ENCODE assay signal across 8 cellular contexts in the genomic region with DNA sequence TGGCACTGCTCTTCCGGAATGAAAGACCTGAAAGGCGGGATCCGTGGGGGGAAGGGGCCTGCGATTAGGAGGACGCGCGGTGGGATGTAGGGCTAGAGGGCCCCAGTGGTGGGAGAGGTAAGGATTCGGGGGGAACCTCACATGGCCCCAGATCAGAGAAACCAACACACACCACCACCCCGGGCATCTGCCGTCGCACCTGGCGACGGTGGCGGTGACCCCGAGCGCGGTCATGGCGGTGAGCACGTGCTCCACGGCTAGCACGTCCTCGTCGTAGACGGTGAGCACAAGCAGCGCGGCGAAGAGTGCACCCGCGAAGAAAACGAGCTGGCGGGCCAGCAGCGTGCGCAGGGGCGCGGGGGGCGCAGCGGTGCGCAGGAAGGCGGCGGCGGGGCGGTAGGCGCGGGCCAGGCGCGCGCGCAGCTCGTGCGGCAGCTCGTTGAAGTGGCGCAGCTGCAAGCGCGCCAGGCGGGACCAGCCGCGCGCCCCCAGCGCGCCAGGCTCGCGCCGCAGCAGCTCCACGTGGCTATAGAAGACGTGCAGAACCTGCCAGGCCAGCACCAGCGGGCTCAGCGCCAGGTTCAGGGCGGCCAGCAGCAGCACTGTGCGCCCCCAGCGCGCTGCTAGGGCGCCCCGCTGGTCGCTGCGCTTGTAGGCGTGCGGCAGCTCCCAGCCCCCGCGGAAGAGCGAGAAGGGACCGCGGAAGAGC. TPM values are rescaled to one million over a fixed set of nuclear protein-coding genes. Genes with fewer than 3 reads are reported as not detected.
A peak's percentile ranks its signal among the peaks of the same experiment; 100 is the strongest.
DNase-seq lines count a peak whose midpoint lies in the region; ATAC-seq, FAIRE-seq and TF ChIP-seq lines count a peak whose summit lies in the region.

No MANE protein-coding gene starts in this region.

- FAIRE-seq in GM12878 (lab: Jason Lieb, UNC), result no peak

- no peak for TF ChIP-seq RAD21 in GM12878 (IDR thresholded peaks at IDR 0.05; ENCODE audit: insufficient read depth, low read depth, low read length)

- H3K27me3 ChIP-seq in GM12878 (replicated peaks in 1 of 2; ENCODE audit: control insufficient read depth in 2 of 2, insufficient read depth in 2 of 2, low read length in 1 of 2), result peaks cover 8 to 10% of the 10 kb centered on the region in 2 experiments; a peak in 3 of 4 replicates
- H3K27me3 ChIP-seq in lower lobe of right lung (ENCODE audit: low read depth), result peaks cover 38% of the 10 kb centered on the region
- H3K27me3 ChIP-seq in upper lobe of right lung, result peaks cover 30% of the 10 kb centered on the region

- no TSS peak for BruUV-seq in GM12878 (replicated peaks; lab: Mats Ljungman, UMichigan)

- no peak overlapping the region for H2AFZ ChIP-seq in GM12878 (ENCODE audit: control insufficient read depth, low read depth, low read length)

- CTCF ChIA-PET in GM12878 (lab: Yijun Ruan, JAX), result interaction anchor here (0.7 to 2.4 kb wide), 13 partner anchors 10 to 235 kb away, joined by 3 to 14 read pairs (median 4); partner anchors contain the start of gene ABCB8

- SMC1A ChIA-PET in GM12878 (lab: Charles Lee; ENCODE audit: uncharacterized antibody, unreplicated experiment), result interaction anchor here (1.0 to 1.4 kb wide), 2 partner anchors 10 to 140 kb away, joined by 3 read pairs; partner anchors contain the start of gene ABCB8

- H3K36me3 ChIP-seq in GM12878 (ENCODE audit: control insufficient read depth in 2 of 2, insufficient read depth in 2 of 2, low read length in 1 of 2) (no peaks in the 10 kb centered on the region), lower lobe of right lung (no peaks in the 10 kb centered on the region), upper lobe of right lung (no peaks in the 10 kb centered on the region)

- H4K20me1 ChIP-seq in GM12878 (ENCODE audit: control insufficient read depth, insufficient read depth), result no peaks in the 10 kb centered on the region

- intact Hi-C loops in GM12878 (cut with micrococcal nuclease; ENCODE audit: unreplicated experiment), result no loop called here
- intact Hi-C loops in lower lobe of right lung (cut with DNase I), result no loop called here
- intact Hi-C loops in upper lobe of right lung (cut with DNase I), result no loop called here

- ATAC-seq in GM12878 (no peak), lower lobe of right lung (peak; percentile 44 to 46), upper lobe of right lung (peak; percentile 34), GM19023 (IDR thresholded peaks at IDR 0.05; ENCODE audit: unreplicated experiment) (no peak)

- no peak for TF ChIP-seq EP300 in GM12878 (IDR thresholded peaks at IDR 0.05; ENCODE audit: borderline replicate concordance in 1 of 2, control insufficient read depth in 1 of 2, low read depth in 2 of 2, low read length in 2 of 2)

- no peak for TF ChIP-seq CTCF in GM12878 (IDR thresholded peaks at IDR 0.05 in 2 of 3, conservative IDR thresholded peaks at IDR 0.05 in 1 of 3; ENCODE audit: control insufficient read depth in 2 of 3, extremely low read depth in 1 of 3, insufficient read depth in 1 of 3, low read depth in 3 of 3, low read length in 3 of 3)
- TF ChIP-seq CTCF in lower lobe of right lung (IDR thresholded peaks at IDR 0.05), result no peak
- TF ChIP-seq CTCF in upper lobe of right lung (IDR thresholded peaks at IDR 0.05), result no peak

- peak overlapping the region; percentile 50 for H3K4me2 ChIP-seq in GM12878 (ENCODE audit: control insufficient read depth, insufficient read depth)

- RAD21 ChIA-PET in GM12878 (lab: Charles Lee; ENCODE audit: unreplicated experiment), result interaction anchor here (0.7 to 1.1 kb wide), 2 partner anchors 56 to 121 kb away, joined by 3 read pairs; no protein-coding TSS in a partner anchor

- H3K79me2 ChIP-seq in GM12878 (ENCODE audit: control insufficient read depth, insufficient read depth, low read length), result no peaks in the 10 kb centered on the region

- H3K9ac ChIP-seq in GM12878 (ENCODE audit: control insufficient read depth, insufficient read depth, low read length), result no peak overlapping the region

- WGBS in GM12878 (ENCODE audit: insufficient coverage, insufficient replicate concordance, low lambda C conversion rate, missing lambda C conversion rate), result 22% methylated on average over 63 of the region's 82 CpGs

- H3K27ac ChIP-seq in GM12878 (ENCODE audit: control insufficient read depth, insufficient read depth), result no peak overlapping the region
- H3K27ac ChIP-seq in lower lobe of right lung, result no peak overlapping the region
- no peak overlapping the region for H3K27ac ChIP-seq in upper lobe of right lung

- no peak overlapping the region for H3K4me3 ChIP-seq in GM12878
- peak overlapping the region; percentile 37 for H3K4me3 ChIP-seq in lower lobe of right lung
- peak overlapping the region; percentile 26 for H3K4me3 ChIP-seq in upper lobe of right lung

- H3K9me3 ChIP-seq in GM12878 (replicated peaks; ENCODE audit: control insufficient read depth, insufficient read depth, low read length) (no peaks in the 10 kb centered on the region), lower lobe of right lung (no peaks in the 10 kb centered on the region), upper lobe of right lung (no peaks in the 10 kb centered on the region)

- POLR2A ChIA-PET in GM12878 (lab: Charles Lee), result no interaction called here

- in situ Hi-C loops in GM12878 (cut with MboI), result no loop called here

- TF ChIP-seq POLR2A in GM12878 (IDR thresholded peaks at IDR 0.05; ENCODE audit: low read depth, low read length), result no peak

- DNase-seq in ELF-1 (ENCODE audit: low read depth, low spot score) (peak; percentile 56), NCI-H774 (lab: John Stamatoyannopoulos, UW) (peak; percentile 45), GM12878 (ENCODE audit: low read depth, low spot score) (no peak), lower lobe of right lung (no peak), upper lobe of right lung (no peak), GM19238 (ENCODE audit: insufficient read length, low spot score) (no peak), NAMALWA (ENCODE audit: low spot score) (no peak)

- H3K4me1 ChIP-seq in GM12878 (ENCODE audit: control insufficient read depth, insufficient read depth, low read length) (peaks cover 8% of the 10 kb centered on the region), lower lobe of right lung (peaks cover 19% of the 10 kb centered on the region), upper lobe of right lung (peaks cover 17% of the 10 kb centered on the region)

RNA-seq across cellular contexts. Expression of gene ATG9B, which starts 5.7 kb away (rescaled TPM):
- 0.22 and 0.67 TPM in 2 replicates for total RNA-seq in GM12878 (2013; cell fraction: nucleolus; rRNA removed)
- 0.05 TPM in 1 of 2 replicates, not detected in the other for total RNA-seq in GM12878 (2014; rRNA removed)
- 0.09 TPM in 1 of 2 replicates, not detected in the other for total RNA-seq in GM12878 (2014; rRNA removed; fragmentation: Illumina TruSeq; extraction: Trizol)
- total RNA-seq in GM12878 (2021), result 0.36 and 0.48 TPM in 2 replicates
- polyA plus RNA-seq in GM12878 (2011; ENCODE audit: low read depth), result 0.17 TPM
- 0.01 and 0.13 TPM in 2 replicates for polyA plus RNA-seq in GM12878 (2011; rRNA removed)
- 0.07 and 0.17 TPM in 2 replicates for polyA plus RNA-seq in GM12878 (2011; cell fraction: cytosol; rRNA removed)
- 0.63 and 1.2 TPM in 2 replicates for polyA plus RNA-seq in GM12878 (2011; cell fraction: nucleus; rRNA removed)
- polyA plus RNA-seq in GM12878 (2012), result 0.64 and 0.83 TPM in 2 replicates
- polyA plus RNA-seq in GM12878 (2014; fragmentation: Illumina TruSeq; extraction: Trizol), result 0.12 TPM in 1 of 2 replicates, not detected in the other
- polyA plus RNA-seq in GM12878 (2014; fragmentation: Nextera tagmentation; extraction: Ambion mirVana), result under 1 TPM in 1 of 2 experiments, not detected in 1; 0.04 TPM
- polyA plus RNA-seq in GM12878 (2014; rRNA removed), result 0.13 and 0.62 TPM in 2 replicates
- polyA plus RNA-seq in GM12878 (2016; fragmentation: Nextera tagmentation; extraction: Ambion mirVana), result under 1 TPM; 0.24 to 0.83 TPM
- polyA minus RNA-seq in GM12878 (2011; rRNA and poly(A)+ RNA removed), result 0.10 TPM in 1 of 2 replicates, not detected in the other
- polyA minus RNA-seq in GM12878 (2011; cell fraction: cytosol; rRNA and poly(A)+ RNA removed), result not detected in 2 replicates
- polyA minus RNA-seq in GM12878 (2011; cell fraction: nucleus; rRNA and poly(A)+ RNA removed), result 0.12 TPM in 1 of 2 replicates, not detected in the other
- 0.38 TPM for total RNA-seq in lower lobe of right lung
- total RNA-seq in upper lobe of right lung, result 0.17 TPM

RNA-seq across cellular contexts. Expression of gene ABCB8, which starts 9.7 kb away (rescaled TPM):
- 46.2 and 58.1 TPM in 2 replicates for total RNA-seq in GM12878 (2013; cell fraction: nucleolus; rRNA removed)
- 26.3 and 27.4 TPM in 2 replicates for total RNA-seq in GM12878 (2014; rRNA removed)
- 9.1 and 10.8 TPM in 2 replicates for total RNA-seq in GM12878 (2014; rRNA removed; fragmentation: Illumina TruSeq; extraction: Trizol)
- 30.6 and 34.7 TPM in 2 replicates for total RNA-seq in GM12878 (2021)
- polyA plus RNA-seq in GM12878 (2011; ENCODE audit: low read depth), result 5.0 TPM
- polyA plus RNA-seq in GM12878 (2011; rRNA removed), result 3.8 and 9.6 TPM in 2 replicates
- polyA plus RNA-seq in GM12878 (2011; cell fraction: cytosol; rRNA removed), result 16.5 and 21.4 TPM in 2 replicates
- 60.0 and 60.7 TPM in 2 replicates for polyA plus RNA-seq in GM12878 (2011; cell fraction: nucleus; rRNA removed)
- polyA plus RNA-seq in GM12878 (2012), result 13.0 and 13.2 TPM in 2 replicates
- 4.7 and 11.5 TPM in 2 replicates for polyA plus RNA-seq in GM12878 (2014; fragmentation: Illumina TruSeq; extraction: Trizol)
- 1 to 10 TPM in 1 of 2 experiments, under 1 TPM in 1; 0.77 to 1.2 TPM for polyA plus RNA-seq in GM12878 (2014; fragmentation: Nextera tagmentation; extraction: Ambion mirVana)
- polyA plus RNA-seq in GM12878 (2014; rRNA removed), result 24.7 and 27.3 TPM in 2 replicates
- 10 to 100 TPM; 30.5 to 34.8 TPM for polyA plus RNA-seq in GM12878 (2016; fragmentation: Nextera tagmentation; extraction: Ambion mirVana)
- polyA minus RNA-seq in GM12878 (2011; rRNA and poly(A)+ RNA removed), result 15.9 and 30.2 TPM in 2 replicates
- 14.3 and 15.0 TPM in 2 replicates for polyA minus RNA-seq in GM12878 (2011; cell fraction: cytosol; rRNA and poly(A)+ RNA removed)
- 16.9 and 33.6 TPM in 2 replicates for polyA minus RNA-seq in GM12878 (2011; cell fraction: nucleus; rRNA and poly(A)+ RNA removed)
- total RNA-seq in lower lobe of right lung, result 42.4 TPM
- total RNA-seq in upper lobe of right lung, result 40.6 TPM

RNA-seq across cellular contexts. Expression of gene NOS3, which starts 27.8 kb away (rescaled TPM):
- total RNA-seq in GM12878 (2013; cell fraction: nucleolus; rRNA removed), result 3.4 and 7.9 TPM in 2 replicates
- total RNA-seq in GM12878 (2014; rRNA removed) (0.06 and 0.16 TPM in 2 replicates), GM12878 (2014; rRNA removed; fragmentation: Illumina TruSeq; extraction: Trizol) (0.05 and 0.09 TPM in 2 replicates), GM12878 (2021) (0.32 and 0.92 TPM in 2 replicates), lower lobe of right lung (15.1 TPM), upper lobe of right lung (42.9 TPM)
- not detected for polyA plus RNA-seq in GM12878 (2011; ENCODE audit: low read depth)
- polyA plus RNA-seq in GM12878 (2011; rRNA removed) (0.30 and 0.42 TPM in 2 replicates), GM12878 (2014; fragmentation: Illumina TruSeq; extraction: Trizol) (0.06 TPM in 1 of 2 replicates, not detected in the other), GM12878 (2014; fragmentation: Nextera tagmentation; extraction: Ambion mirVana) (not detected), GM12878 (2014; rRNA removed) (0.33 and 0.56 TPM in 2 replicates), GM12878 (2016; fragmentation: Nextera tagmentation; extraction: Ambion mirVana) (under 1 TPM in 1 of 2 experiments, not detected in 1; 0.70 TPM)
- polyA plus RNA-seq in GM12878 (2011; cell fraction: cytosol; rRNA removed), result 1.1 and 1.4 TPM in 2 replicates
- polyA plus RNA-seq in GM12878 (2011; cell fraction: nucleus; rRNA removed), result 1.9 and 2.4 TPM in 2 replicates
- 0.11 and 0.32 TPM in 2 replicates for polyA plus RNA-seq in GM12878 (2012)
- 1.2 and 2.5 TPM in 2 replicates for polyA minus RNA-seq in GM12878 (2011; rRNA and poly(A)+ RNA removed)
- 1.1 and 1.5 TPM in 2 replicates for polyA minus RNA-seq in GM12878 (2011; cell fraction: cytosol; rRNA and poly(A)+ RNA removed)
- polyA minus RNA-seq in GM12878 (2011; cell fraction: nucleus; rRNA and poly(A)+ RNA removed), result 0.12 and 1.1 TPM in 2 replicates

RNA-seq across cellular contexts. Expression of gene ASIC3, which starts 29.8 kb away (rescaled TPM):
- 2.0 and 2.2 TPM in 2 replicates for total RNA-seq in GM12878 (2013; cell fraction: nucleolus; rRNA removed)
- 0.16 TPM in 1 of 2 replicates, not detected in the other for total RNA-seq in GM12878 (2014; rRNA removed)
- 0.51 TPM in 1 of 2 replicates, not detected in the other for total RNA-seq in GM12878 (2014; rRNA removed; fragmentation: Illumina TruSeq; extraction: Trizol)
- total RNA-seq in GM12878 (2021), result 1.0 and 1.5 TPM in 2 replicates
- 0.13 TPM for polyA plus RNA-seq in GM12878 (2011; ENCODE audit: low read depth)
- 0.07 and 0.09 TPM in 2 replicates for polyA plus RNA-seq in GM12878 (2011; rRNA removed)
- 0.09 and 0.15 TPM in 2 replicates for polyA plus RNA-seq in GM12878 (2011; cell fraction: cytosol; rRNA removed)
- polyA plus RNA-seq in GM12878 (2011; cell fraction: nucleus; rRNA removed), result 1.3 and 1.9 TPM in 2 replicates
- 1.6 and 1.8 TPM in 2 replicates for polyA plus RNA-seq in GM12878 (2012)
- 0.47 TPM in 1 of 2 replicates, not detected in the other for polyA plus RNA-seq in GM12878 (2014; fragmentation: Illumina TruSeq; extraction: Trizol)
- not detected for polyA plus RNA-seq in GM12878 (2014; fragmentation: Nextera tagmentation; extraction: Ambion mirVana)
- polyA plus RNA-seq in GM12878 (2014; rRNA removed), result 0.55 and 1.4 TPM in 2 replicates
- polyA plus RNA-seq in GM12878 (2016; fragmentation: Nextera tagmentation; extraction: Ambion mirVana), result under 1 TPM; 0.24 to 0.40 TPM
- not detected in 2 replicates for polyA minus RNA-seq in GM12878 (2011; rRNA and poly(A)+ RNA removed)
- not detected in 2 replicates for polyA minus RNA-seq in GM12878 (2011; cell fraction: cytosol; rRNA and poly(A)+ RNA removed)
- 0.24 and 0.48 TPM in 2 replicates for polyA minus RNA-seq in GM12878 (2011; cell fraction: nucleus; rRNA and poly(A)+ RNA removed)
- total RNA-seq in lower lobe of right lung, result 3.7 TPM
- total RNA-seq in upper lobe of right lung, result 2.6 TPM

RNA-seq across cellular contexts. Expression of gene CDK5, which starts 39.1 kb away (rescaled TPM):
- 7.9 and 9.3 TPM in 2 replicates for total RNA-seq in GM12878 (2013; cell fraction: nucleolus; rRNA removed)
- total RNA-seq in GM12878 (2014; rRNA removed) (25.9 and 30.3 TPM in 2 replicates), GM12878 (2014; rRNA removed; fragmentation: Illumina TruSeq; extraction: Trizol) (18.2 and 19.4 TPM in 2 replicates), GM12878 (2021) (19.1 and 19.7 TPM in 2 replicates), lower lobe of right lung (13.7 TPM), upper lobe of right lung (10.4 TPM)
- 6.6 TPM for polyA plus RNA-seq in GM12878 (2011; ENCODE audit: low read depth)
- polyA plus RNA-seq in GM12878 (2011; rRNA removed) (20.2 and 24.5 TPM in 2 replicates), GM12878 (2014; fragmentation: Illumina TruSeq; extraction: Trizol) (13.9 and 19.4 TPM in 2 replicates), GM12878 (2014; fragmentation: Nextera tagmentation; extraction: Ambion mirVana) (1 to 10 TPM; 1.5 to 8.1 TPM), GM12878 (2014; rRNA removed) (23.5 and 27.6 TPM in 2 replicates), GM12878 (2016; fragmentation: Nextera tagmentation; extraction: Ambion mirVana) (10 to 100 TPM; 33.1 to 33.4 TPM)
- 39.7 and 49.3 TPM in 2 replicates for polyA plus RNA-seq in GM12878 (2011; cell fraction: cytosol; rRNA removed)
- 31.1 TPM in 2 replicates for polyA plus RNA-seq in GM12878 (2011; cell fraction: nucleus; rRNA removed)
- 11.1 and 12.6 TPM in 2 replicates for polyA plus RNA-seq in GM12878 (2012)
- polyA minus RNA-seq in GM12878 (2011; rRNA and poly(A)+ RNA removed), result 24.7 and 28.3 TPM in 2 replicates
- 7.6 and 12.2 TPM in 2 replicates for polyA minus RNA-seq in GM12878 (2011; cell fraction: cytosol; rRNA and poly(A)+ RNA removed)
- polyA minus RNA-seq in GM12878 (2011; cell fraction: nucleus; rRNA and poly(A)+ RNA removed), result 13.7 and 18.2 TPM in 2 replicates

Comparison
In these comparisons a context has a peak if more than half of its experiments do, and no peak if none do; other contexts are left out.
1. DNase-seq: peak in ELF-1 (single experiment) and NCI-H774 (single experiment); none in GM12878 (single experiment), lower lobe of right lung (single experiment), upper lobe of right lung (single experiment), GM19238 (single experiment) and NAMALWA (single experiment).
2. ATAC-seq: peak in lower lobe of right lung (2 of 2) and upper lobe of right lung (single experiment); none in GM12878 (single experiment) and GM19023 (single experiment).